Comparison of ENCODE assay signal across 14 cellular contexts in genomic region chr3:151382671-151383070, GRCh38. TPM values are rescaled to one million over a fixed set of nuclear protein-coding genes. Genes with fewer than 3 reads are reported as not detected.
DNase-seq lines count a peak whose midpoint lies in the region; ATAC-seq and TF ChIP-seq lines count a peak whose summit lies in the region.
"Had no signal": no experiment of that assay in that cellular context is flagged by ENCODE, and none has a peak within 500 bp of the region (broad histone marks: within the 10 kb centered on the region; RNA-seq: fewer than 3 reads in every experiment).

No MANE protein-coding gene starts in this region.

- H3K9me2 ChIP-seq in OCI-LY7 (ENCODE audit: insufficient read depth, low read length) = no peaks in the 10 kb centered on the region

- peak overlapping the region; percentile 79 for H2AFZ ChIP-seq in OCI-LY7 (ENCODE audit: low read length)

- POLR2A ChIA-PET in OCI-LY7 (lab: Charles Lee) = interaction anchor here (0.6 to 4.5 kb wide), 8 partner anchors 11 to 1028 kb away, joined by 3 to 33 read pairs (median 4); no protein-coding TSS in a partner anchor

- intact Hi-C loops in OCI-LY7 (cut with micrococcal nuclease; ENCODE audit: unreplicated experiment) = loop anchor here (5.0 kb wide), 1 partner anchor 45 kb away; no protein-coding TSS in a partner anchor

- H3K9me3 ChIP-seq in OCI-LY7 (ENCODE audit: low read length) = no peaks in the 10 kb centered on the region

- TF ChIP-seq CTCF in OCI-LY7 (conservative IDR thresholded peaks at IDR 0.05; ENCODE audit: low read length) = no peak

- no TSS peak for BruUV-seq in OCI-LY7 (replicated peaks; lab: Mats Ljungman, UMichigan)

- peaks cover 13% of the 10 kb centered on the region for H3K36me3 ChIP-seq in OCI-LY7 (ENCODE audit: insufficient read depth, low read length)

- peak overlapping the region; percentile 72 for H3K4me2 ChIP-seq in OCI-LY7 (ENCODE audit: low read length)

- no peaks in the 10 kb centered on the region for H3K79me2 ChIP-seq in OCI-LY7 (ENCODE audit: insufficient read depth, low read depth, low read length)

- peaks cover 39% of the 10 kb centered on the region for H3K4me1 ChIP-seq in OCI-LY7 (ENCODE audit: insufficient read depth, low read length, poor library complexity, severe bottlenecking)

- ATAC-seq in GM18909 (IDR thresholded peaks at IDR 0.05; ENCODE audit: poor library complexity, unreplicated experiment) (peak; percentile 41), HG02678 (IDR thresholded peaks at IDR 0.05; ENCODE audit: unreplicated experiment) (peak; percentile 37), left lobe of liver (no peak)
- no peak for ATAC-seq in stimulated activated naive CD8-positive, alpha-beta T cell treated with anti-CD3 and anti-CD28 coated beads, Interleukin-15, Interleukin-2, amounts not matched to agents 100 U/mL and 50 U/mL, for 24 hours
- ATAC-seq: activated CD8-positive, alpha-beta T cell treated with anti-CD3 and anti-CD28 coated beads, Interleukin-2, amount 10 ng/mL, durations not matched to agents 7 days and 5 days had no signal

- CTCF ChIA-PET in OCI-LY7 (lab: Charles Lee; ENCODE audit: unreplicated experiment) = no interaction called here

- DNase-seq in OCI-LY7 (ENCODE audit: low spot score) (peak; percentile 61), pons (ENCODE audit: low spot score) (peak; percentile 70), germinal center (ENCODE audit: low spot score) (no peak), left lobe of liver (ENCODE audit: low spot score) (no peak)
- DNase-seq in stimulated activated CD4-positive, alpha-beta T cell treated with anti-CD3 and anti-CD28 coated beads, Interleukin-4, amount 100 ng/mL, for 24 hours = no peak
- no peak for DNase-seq in stimulated activated naive CD8-positive, alpha-beta T cell treated with anti-CD3 and anti-CD28 coated beads, Interleukin-15, Interleukin-2, amounts not matched to agents 100 U/mL and 50 U/mL, for 24 hours
- DNase-seq: activated CD8-positive, alpha-beta T cell treated with anti-CD3 and anti-CD28 coated beads, Interleukin-2, amount 10 ng/mL, durations not matched to agents 7 days and 5 days; amniotic stem cell; NCI-H1694; SHP77 had no signal

- no peaks in the 10 kb centered on the region for H4K20me1 ChIP-seq in OCI-LY7 (ENCODE audit: insufficient read depth, low read length)

- peak overlapping the region; percentile 50 for H3K4me3 ChIP-seq in OCI-LY7 (ENCODE audit: low read depth, low read length, poor library complexity, severe bottlenecking)

- H3K27ac ChIP-seq in OCI-LY7 (ENCODE audit: low read depth, low read length, poor library complexity, severe bottlenecking) = peak overlapping the region; percentile 73
- H3K27ac ChIP-seq: HL-60 had no signal

RNA-seq across cellular contexts. Expression of gene P2RY12, which starts 1.9 kb away (rescaled TPM):
- total RNA-seq in OCI-LY7 (2014; rRNA removed; shearing (Covaris generic)) = 0.19 TPM in 1 of 2 replicates, not detected in the other
- total RNA-seq in OCI-LY7 (2022) (0.28 TPM in 1 of 2 replicates, not detected in the other), left lobe of liver (0.65 TPM)
- total RNA-seq: activated CD8-positive, alpha-beta T cell treated with anti-CD3 and anti-CD28 coated beads, Interleukin-2, amount 10 ng/mL, durations not matched to agents 7 days and 5 days; osteocyte had no signal

RNA-seq across cellular contexts. Expression of gene P2RY13, which starts 53.3 kb away (rescaled TPM):
- total RNA-seq in OCI-LY7 (2014; rRNA removed; shearing (Covaris generic)) = not detected in 2 replicates
- total RNA-seq in OCI-LY7 (2022) (not detected in 2 replicates), left lobe of liver (1.3 TPM)
- total RNA-seq: activated CD8-positive, alpha-beta T cell treated with anti-CD3 and anti-CD28 coated beads, Interleukin-2, amount 10 ng/mL, durations not matched to agents 7 days and 5 days; osteocyte had no signal

Comparison
In these comparisons a context has a peak if more than half of its experiments do, and no peak if none do; other contexts are left out.
1. ATAC-seq: peak in GM18909 (single experiment) and HG02678 (single experiment); none in left lobe of liver (single experiment) and stimulated activated naive CD8-positive, alpha-beta T cell treated with anti-CD3 and anti-CD28 coated beads, Interleukin-15, Interleukin-2, amounts not matched to agents 100 U/mL and 50 U/mL, for 24 hours (single experiment).
2. DNase-seq: peak in OCI-LY7 (single experiment) and pons (single experiment); none in stimulated activated CD4-positive, alpha-beta T cell treated with anti-CD3 and anti-CD28 coated beads, Interleukin-4, amount 100 ng/mL, for 24 hours (single experiment), germinal center (single experiment), left lobe of liver (single experiment) and stimulated activated naive CD8-positive, alpha-beta T cell treated with anti-CD3 and anti-CD28 coated beads, Interleukin-15, Interleukin-2, amounts not matched to agents 100 U/mL and 50 U/mL, for 24 hours (single experiment).